Comparison of ENCODE assay signal across 15 cellular contexts in the genomic region with DNA sequence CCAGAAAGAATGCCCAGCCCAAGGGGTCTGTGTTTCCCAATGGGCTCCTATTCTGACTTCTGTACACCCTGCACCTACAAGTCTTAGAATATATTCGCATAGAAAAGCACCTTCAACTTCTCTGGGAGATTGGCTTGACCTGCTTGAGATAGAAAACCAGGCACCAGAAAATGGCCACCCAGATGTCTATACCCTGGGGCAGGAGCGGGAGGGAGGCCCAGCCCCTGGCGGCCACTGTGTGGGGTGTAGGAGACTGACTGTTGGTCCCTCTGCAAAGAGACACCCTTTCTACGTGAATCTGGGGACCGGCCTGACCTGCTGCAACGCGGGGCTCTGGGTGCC.
"Had no signal": no experiment of that assay in that cellular context is flagged by ENCODE, and none has a peak within 500 bp of the region (broad histone marks: within the 10 kb centered on the region; RNA-seq: fewer than 3 reads in every experiment).

No MANE protein-coding gene starts in this region.

- H3K27ac ChIP-seq: esophagus muscularis mucosa, upper lobe of left lung had no signal

- ATAC-seq: left colon had no signal

- H3K36me3 ChIP-seq: esophagus muscularis mucosa, upper lobe of left lung had no signal

- FAIRE-seq: colon, TTC549 had no signal

- H3K4me3 ChIP-seq: esophagus muscularis mucosa, lung, upper lobe of left lung had no signal

- H3K27me3 ChIP-seq: esophagus muscularis mucosa, upper lobe of left lung had no signal

- H3K9me3 ChIP-seq: esophagus muscularis mucosa, upper lobe of left lung had no signal

- DNase-seq: activated B cell treated with CpG ODN at 0.5 μM for 24 hours; activated CD4-positive, alpha-beta T cell treated with anti-CD3 and anti-CD28 coated beads, Interleukin-2, amount 10 ng/mL, durations not matched to agents 24 days and 14 days; activated CD8-positive, alpha-beta memory T cell treated with anti-CD3 and anti-CD28 coated beads for 24 hours; activated naive CD4-positive, alpha-beta T cell treated with Interleukin-2 at 50 U/mL for 16 hours; immature natural killer cell; left colon; midbrain; retina; stimulated activated CD4-positive, alpha-beta T cell treated with anti-CD3 and anti-CD28 coated beads, Interleukin-15, amount 100 ng/mL, for 24 hours; stimulated activated CD4-positive, alpha-beta T cell treated with anti-CD3 and anti-CD28 coated beads, Interleukin-4, amount 100 ng/mL, for 24 hours had no signal
